Comparison of ENCODE assay signal across 8 cellular contexts in genomic region chr2:74119912-74120825, GRCh38. TPM values are rescaled to one million over a fixed set of nuclear protein-coding genes. Genes with fewer than 3 reads are reported as not detected.
A peak's percentile ranks its signal among the peaks of the same experiment; 100 is the strongest.
DNase-seq lines count a peak whose midpoint lies in the region; ATAC-seq and TF ChIP-seq lines count a peak whose summit lies in the region.

No MANE protein-coding gene starts in this region.

- H3K9me3 ChIP-seq in SK-N-MC (ENCODE audit: low read depth, low read length) (no peaks in the 10 kb centered on the region), cardiac muscle cell (ENCODE audit: low read depth) (no peaks in the 10 kb centered on the region), transverse colon (peaks cover 4 to 8% of the 10 kb centered on the region in 2 donors)

- intact Hi-C loops in transverse colon (cut with DNase I; ENCODE audit: low total_unique reads): no loop called here

- peak; percentile 46 to 74 for TF ChIP-seq CTCF in GM23338 (conservative IDR thresholded peaks at IDR 0.05; ENCODE audit: low read depth in 2 of 2)
- peak; percentile 41 for TF ChIP-seq CTCF in cardiac muscle cell (IDR thresholded peaks at IDR 0.05; ENCODE audit: low read depth, low read length)
- peak; percentile 43 to 64 (median 60) for TF ChIP-seq CTCF in transverse colon (IDR thresholded peaks at IDR 0.05)

- TF ChIP-seq POLR2A in transverse colon (IDR thresholded peaks at IDR 0.05): peak; percentile 47

- peaks cover 14% of the 10 kb centered on the region for H3K27me3 Mint-ChIP-seq in GM23338 (ENCODE audit: insufficient read depth, low read depth, poor library complexity)
- H3K27me3 Mint-ChIP-seq in activated naive CD8-positive, alpha-beta T cell treated with anti-CD3 and anti-CD28 coated beads for 36 hours: peaks cover 9% of the 10 kb centered on the region

- no peaks in the 10 kb centered on the region; the same call in 1 of the 2 replicates for H3K4me1 ChIP-seq in GM23338 (ENCODE audit: insufficient read depth)
- H3K4me1 ChIP-seq in cardiac muscle cell (ENCODE audit: low read depth): no peaks in the 10 kb centered on the region
- peaks cover 0 to 10% (median 3%) of the 10 kb centered on the region in 4 donors for H3K4me1 ChIP-seq in transverse colon

- peaks cover 4% of the 10 kb centered on the region for H3K9me2 ChIP-seq in GM23338 (ENCODE audit: insufficient read depth)

- H3K4me2 ChIP-seq in GM23338: peak overlapping the region; percentile 84

- peaks cover 3% of the 10 kb centered on the region; the same call in 1 of the 3 replicates for H3K4me1 Mint-ChIP-seq in GM23338
- H3K4me1 Mint-ChIP-seq in activated naive CD8-positive, alpha-beta T cell treated with anti-CD3 and anti-CD28 coated beads for 36 hours: peaks cover 11% of the 10 kb centered on the region

- peak overlapping the region; percentile 99 for H2AFZ ChIP-seq in GM23338

- peak overlapping the region; percentile 84 for H3K4me3 Mint-ChIP-seq in GM23338
- H3K4me3 Mint-ChIP-seq in activated naive CD8-positive, alpha-beta T cell treated with anti-CD3 and anti-CD28 coated beads for 36 hours: peak overlapping the region; percentile 86

- H3K27ac ChIP-seq in GM23338 (ENCODE audit: low read depth) (peak overlapping the region; percentile 98), SK-N-MC (no peak overlapping the region), cardiac muscle cell (peak overlapping the region; percentile 77), transverse colon (peak overlapping the region; percentile 84 to 93 (median 88))

- WGBS in transverse colon (ENCODE audit: low coverage in 1 of 2), 2 donors: 4 to 11% methylated on average over 5 to 33 of the region's 59 CpGs

- peak overlapping the region; percentile 95; the same call in 1 of the 2 replicates for H3K27ac Mint-ChIP-seq in GM23338
- peak overlapping the region; percentile 85 for H3K27ac Mint-ChIP-seq in activated naive CD8-positive, alpha-beta T cell treated with anti-CD3 and anti-CD28 coated beads for 36 hours

- peak; percentile 98 for ATAC-seq in GM23338

- peaks cover 16% of the 10 kb centered on the region; the same call in 1 of the 2 replicates for H3K27me3 ChIP-seq in GM23338 (ENCODE audit: insufficient read depth)
- H3K27me3 ChIP-seq in cardiac muscle cell: peaks cover 16% of the 10 kb centered on the region
- no peaks in the 10 kb centered on the region for H3K27me3 ChIP-seq in transverse colon

- peak; percentile 84 for DNase-seq in GDM1 (lab: John Stamatoyannopoulos, UW)
- DNase-seq in GM23338 (ENCODE audit: low spot score): peak; percentile 91
- DNase-seq in LHCN-M2 (ENCODE audit: low read depth): peak; percentile 70
- no peak for DNase-seq in SK-N-MC (ENCODE audit: low read depth, low spot score)
- DNase-seq in activated naive CD8-positive, alpha-beta T cell treated with anti-CD3 and anti-CD28 coated beads for 36 hours: peak; percentile 92
- peak; percentile 74 to 90 for DNase-seq in cardiac muscle cell (ENCODE audit: low read depth in 1 of 2, low spot score in 1 of 2)
- DNase-seq in pons (ENCODE audit: low spot score): peak; percentile 76
- DNase-seq in transverse colon: peak; percentile 89

- no peak for TF ChIP-seq EP300 in transverse colon (IDR thresholded peaks at IDR 0.05; ENCODE audit: low read depth)

- in situ Hi-C loops in transverse colon (cut with MboI; ENCODE audit: low pct_ligation_motif_present in 1 of 4, low pct_unique_long_range_greater_than_20kb in 1 of 4, low sequenced_read_pairs in 3 of 4): no loop called here

- H3K9me3 Mint-ChIP-seq in GM23338: peaks cover 38% of the 10 kb centered on the region
- peaks cover 15% of the 10 kb centered on the region for H3K9me3 Mint-ChIP-seq in activated naive CD8-positive, alpha-beta T cell treated with anti-CD3 and anti-CD28 coated beads for 36 hours

- H3K4me3 ChIP-seq in GM23338 (peak overlapping the region; percentile 93), SK-N-MC (peak overlapping the region; percentile 49), cardiac muscle cell (peak overlapping the region; percentile 59), transverse colon (peak overlapping the region; percentile 59 to 94 (median 78))

- H3K36me3 ChIP-seq in GM23338 (ENCODE audit: insufficient read depth) (no peaks in the 10 kb centered on the region; the same call in 1 of the 2 replicates), SK-N-MC (ENCODE audit: insufficient read depth, low read length) (no peaks in the 10 kb centered on the region), cardiac muscle cell (no peaks in the 10 kb centered on the region), transverse colon (no peaks in the 10 kb centered on the region)

- H3F3A ChIP-seq in GM23338 (replicated peaks; ENCODE audit: low read depth): peaks cover 2% of the 10 kb centered on the region; the same call in 1 of the 2 replicates

- no peaks in the 10 kb centered on the region for H3K79me2 ChIP-seq in GM23338 (replicated peaks; ENCODE audit: insufficient read depth)

- H4K20me1 ChIP-seq in GM23338 (replicated peaks; ENCODE audit: insufficient read depth): no peaks in the 10 kb centered on the region

- peaks cover 29% of the 10 kb centered on the region for H3K36me3 Mint-ChIP-seq in GM23338 (ENCODE audit: low read depth)
- H3K36me3 Mint-ChIP-seq in activated naive CD8-positive, alpha-beta T cell treated with anti-CD3 and anti-CD28 coated beads for 36 hours: peaks cover 22% of the 10 kb centered on the region

- no peak overlapping the region for H3K9ac ChIP-seq in SK-N-MC (ENCODE audit: insufficient read length)

TF ChIP-seq in GM23338, 12 proteins besides CTCF, POLR2A, EP300 and RAD21 (continues in another document):
- TF ChIP-seq NANOG (IDR thresholded peaks at IDR 0.05; ENCODE audit: borderline replicate concordance) (no peak), REST (IDR thresholded peaks at IDR 0.05; ENCODE audit: unreplicated experiment) (no peak), JUNB (IDR thresholded peaks at IDR 0.05; ENCODE audit: unreplicated experiment) (no peak)

RNA-seq across cellular contexts. Expression of gene BOLA3, which starts 27.5 kb away (rescaled TPM):
- total RNA-seq in GM23338 (2014; rRNA removed; shearing (Covaris generic)): 36.2 and 89.8 TPM in 2 replicates
- polyA plus RNA-seq in GM23338 (2016; fragmentation: Nextera tagmentation; extraction: Ambion mirVana) (233 and 235 TPM in 2 replicates), cardiac muscle cell (54.6 and 124 TPM in 2 replicates)
- total RNA-seq in LHCN-M2 (2014; rRNA removed) (92.3 and 116 TPM in 2 replicates), cardiac muscle cell (27.0 and 97.0 TPM in 2 replicates), transverse colon (10 to 100 TPM in 2 of 4 donors, 1 to 10 TPM in 1, not detected in 1; 3.0 to 51.5 (median 44.0) TPM)
- polyA plus RNA-seq in LHCN-M2 (2012): 76.9 TPM
- 100 to 1,000 TPM; 148 to 154 TPM for total RNA-seq in activated naive CD8-positive, alpha-beta T cell treated with anti-CD3 and anti-CD28 coated beads for 36 hours

RNA-seq across cellular contexts. Expression of gene MOB1A, which starts 58.5 kb away (rescaled TPM):
- 111 and 130 TPM in 2 replicates for total RNA-seq in GM23338 (2014; rRNA removed; shearing (Covaris generic))
- polyA plus RNA-seq in GM23338 (2016; fragmentation: Nextera tagmentation; extraction: Ambion mirVana): 33.3 and 36.2 TPM in 2 replicates
- total RNA-seq in LHCN-M2 (2014; rRNA removed): 113 and 131 TPM in 2 replicates
- polyA plus RNA-seq in LHCN-M2 (2012): 27.2 TPM
- 100 to 1,000 TPM; 156 to 161 TPM for total RNA-seq in activated naive CD8-positive, alpha-beta T cell treated with anti-CD3 and anti-CD28 coated beads for 36 hours
- total RNA-seq in cardiac muscle cell: 43.3 and 60.4 TPM in 2 replicates
- polyA plus RNA-seq in cardiac muscle cell: 32.8 and 64.0 TPM in 2 replicates
- total RNA-seq in transverse colon: 10 to 100 TPM; 43.0 to 91.9 (median 68.8) TPM
